In genomic region chr19:17775245-17775927, GRCh38 we compare ENCODE assay signal across 8 cellular contexts. TPM values are rescaled to one million over a fixed set of nuclear protein-coding genes. Genes with fewer than 3 reads are reported as not detected.
A peak's percentile ranks its signal among the peaks of the same experiment; 100 is the strongest.
DNase-seq lines count a peak whose midpoint lies in the region; ATAC-seq, FAIRE-seq and TF ChIP-seq lines count a peak whose summit lies in the region.

No MANE protein-coding gene starts in this region.

- H3K9me3 ChIP-seq in OCI-LY7 (ENCODE audit: low read length), result no peaks in the 10 kb centered on the region
- H3K9me3 ChIP-seq in adipocyte (ENCODE audit: control insufficient read depth, low read length), result no peaks in the 10 kb centered on the region
- H3K9me3 ChIP-seq in lung (ENCODE audit: control insufficient read depth in 2 of 2, insufficient read depth in 1 of 2, low read length in 1 of 2), result peaks cover 0 to 1% of the 10 kb centered on the region in 2 donors

- peak; percentile 77 for DNase-seq in activated effector memory CD4-positive, alpha-beta T cell treated with anti-CD3 and anti-CD28 coated beads, Interleukin-2, amount 50 U/mL, for 16 hours
- DNase-seq in activated effector memory CD4-positive, alpha-beta T cell treated with Interleukin-2 at 50 U/mL for 16 hours, result no peak
- DNase-seq in OCI-LY7 (ENCODE audit: low spot score) (peak; percentile 49), adipocyte (ENCODE audit: low read depth) (peak; percentile 57), lung (ENCODE audit: low spot score) (no peak), RCC 7860 (ENCODE audit: low spot score) (no peak), NCI-H1092 (lab: John Stamatoyannopoulos, UW) (no peak), GM12892 (ENCODE audit: insufficient read length) (no peak)

- intact Hi-C loops in OCI-LY7 (cut with micrococcal nuclease; ENCODE audit: unreplicated experiment), result no loop called here

- POLR2A ChIA-PET in OCI-LY7 (lab: Charles Lee), result no interaction called here

- CTCF ChIA-PET in OCI-LY7 (lab: Charles Lee; ENCODE audit: unreplicated experiment), result interaction anchor here (0.8 to 1.4 kb wide), 2 partner anchors 12 to 157 kb away, joined by 3 to 4 read pairs; partner anchors contain the start of gene CCDC124

- TF ChIP-seq CTCF in OCI-LY7 (conservative IDR thresholded peaks at IDR 0.05; ENCODE audit: low read length) (peak; percentile 92), lung (IDR thresholded peaks at IDR 0.05; ENCODE audit: control extremely low read depth, extremely low read depth) (peak; percentile 9)

- TSS peak; percentile 57 for BruUV-seq in OCI-LY7 (replicated peaks; lab: Mats Ljungman, UMichigan)

- no peak for ATAC-seq in lung (ENCODE audit: insufficient read depth, low FRiP score)

- H3K36me3 ChIP-seq in OCI-LY7 (ENCODE audit: insufficient read depth, low read length), result peaks cover 83% of the 10 kb centered on the region
- H3K36me3 ChIP-seq in adipocyte (ENCODE audit: control insufficient read depth, insufficient read depth, low read length, severe bottlenecking), result no peaks in the 10 kb centered on the region
- peaks cover 0 to 1% of the 10 kb centered on the region in 2 donors for H3K36me3 ChIP-seq in lung (ENCODE audit: control insufficient read depth in 2 of 2, insufficient read depth in 2 of 2, low read length in 2 of 2)

- H3K27me3 ChIP-seq in adipocyte (replicated peaks; ENCODE audit: control insufficient read depth, insufficient read depth, low read length) (no peaks in the 10 kb centered on the region), lung (ENCODE audit: control insufficient read depth, insufficient read depth) (no peaks in the 10 kb centered on the region)

- peak overlapping the region; percentile 61 for H3K9ac ChIP-seq in adipocyte (ENCODE audit: low read length)

- FAIRE-seq in RCC 7860 (lab: Jason Lieb, UNC) (no peak), GM12892 (lab: Jason Lieb, UNC) (no peak)

- H3K27ac ChIP-seq in OCI-LY7 (ENCODE audit: low read depth, low read length, poor library complexity, severe bottlenecking), result no peak overlapping the region
- H3K27ac ChIP-seq in lung (ENCODE audit: low read depth in 1 of 2, low read length in 1 of 2), result no peak overlapping the region

- peaks cover 12% of the 10 kb centered on the region for H3K4me1 ChIP-seq in OCI-LY7 (ENCODE audit: insufficient read depth, low read length, poor library complexity, severe bottlenecking)
- peaks cover 35% of the 10 kb centered on the region for H3K4me1 ChIP-seq in adipocyte (ENCODE audit: control insufficient read depth, insufficient read depth, low read length)
- peaks cover 0 to 2% of the 10 kb centered on the region in 2 donors for H3K4me1 ChIP-seq in lung (ENCODE audit: control insufficient read depth in 2 of 2, insufficient read depth in 2 of 2, low read length in 2 of 2)

- WGBS in lung, 2 donors, result 71 to 82% methylated on average over 16 of the region's 16 CpGs

- no peaks in the 10 kb centered on the region for H3K79me2 ChIP-seq in OCI-LY7 (ENCODE audit: insufficient read depth, low read depth, low read length)

- TF ChIP-seq POLR2A in GM12892 (IDR thresholded peaks at IDR 0.05; ENCODE audit: low read depth, low read length), result no peak

- no peak overlapping the region for H3K4me2 ChIP-seq in OCI-LY7 (ENCODE audit: low read length)

- H3K9me2 ChIP-seq in OCI-LY7 (ENCODE audit: insufficient read depth, low read length), result no peaks in the 10 kb centered on the region

- H3K4me3 ChIP-seq in OCI-LY7 (ENCODE audit: low read depth, low read length, poor library complexity, severe bottlenecking) (no peak overlapping the region), adipocyte (ENCODE audit: low read length) (no peak overlapping the region), lung (no peak overlapping the region)

- H2AFZ ChIP-seq in OCI-LY7 (ENCODE audit: low read length), result no peak overlapping the region

- no peaks in the 10 kb centered on the region for H4K20me1 ChIP-seq in OCI-LY7 (ENCODE audit: insufficient read depth, low read length)

RNA-seq across cellular contexts. Expression of gene B3GNT3, which starts 19.6 kb away (rescaled TPM):
- not detected in 2 replicates for total RNA-seq in OCI-LY7 (2014; rRNA removed; shearing (Covaris generic))
- total RNA-seq in OCI-LY7 (2022) (not detected in 2 replicates), lung (1 to 10 TPM in 1 of 2 donors, under 1 TPM in 1; 1.00 to 2.0 TPM)
- 1 to 10 TPM; 2.0 to 3.0 TPM for polyA plus RNA-seq in lung
- not detected for polyA plus RNA-seq in GM12892 (2012; ENCODE audit: missing spikeins)

RNA-seq across cellular contexts. Expression of gene FCHO1, which starts 24.1 kb away (rescaled TPM):
- total RNA-seq in OCI-LY7 (2014; rRNA removed; shearing (Covaris generic)), result 80.6 and 85.6 TPM in 2 replicates
- total RNA-seq in OCI-LY7 (2022) (107 and 115 TPM in 2 replicates), lung (1 to 10 TPM; 6.1 to 9.4 TPM)
- 10 to 100 TPM in 1 of 2 donors, 1 to 10 TPM in 1; 3.2 to 10.4 TPM for polyA plus RNA-seq in lung
- polyA plus RNA-seq in GM12892 (2012; ENCODE audit: missing spikeins), result 19.9 TPM

RNA-seq across cellular contexts. Expression of gene INSL3, which starts 45.9 kb away (rescaled TPM):
- 0.25 TPM in 1 of 2 replicates, not detected in the other for total RNA-seq in OCI-LY7 (2014; rRNA removed; shearing (Covaris generic))
- 0.38 TPM in 1 of 2 replicates, not detected in the other for total RNA-seq in OCI-LY7 (2022)
- not detected for total RNA-seq in lung
- 1 to 10 TPM in 1 of 2 donors, not detected in 1; 1.5 TPM for polyA plus RNA-seq in lung
- polyA plus RNA-seq in GM12892 (2012; ENCODE audit: missing spikeins), result 0.40 TPM

RNA-seq across cellular contexts. Expression of gene MAP1S, which starts 56.1 kb away (rescaled TPM):
- total RNA-seq in OCI-LY7 (2014; rRNA removed; shearing (Covaris generic)), result 11.5 and 31.6 TPM in 2 replicates
- total RNA-seq in OCI-LY7 (2022) (53.1 and 61.1 TPM in 2 replicates), lung (10 to 100 TPM; 36.3 to 71.1 TPM)
- 10 to 100 TPM; 32.1 to 40.6 TPM for polyA plus RNA-seq in lung
- 16.0 TPM for polyA plus RNA-seq in GM12892 (2012; ENCODE audit: missing spikeins)

Comparison
In these comparisons a context has a peak if more than half of its experiments do, and no peak if none do; other contexts are left out.
1. DNase-seq: peak in activated effector memory CD4-positive, alpha-beta T cell treated with anti-CD3 and anti-CD28 coated beads, Interleukin-2, amount 50 U/mL, for 16 hours (single experiment), OCI-LY7 (single experiment) and adipocyte (single experiment); none in activated effector memory CD4-positive, alpha-beta T cell treated with Interleukin-2 at 50 U/mL for 16 hours (single experiment), lung (single experiment), RCC 7860 (single experiment), NCI-H1092 (single experiment) and GM12892 (single experiment).
2. RNA of gene FCHO1, which starts 24.1 kb away (total RNA-seq): 80.6 to 115 TPM in OCI-LY7; 6.1 to 9.4 TPM in lung; every median in the first group is over 4 times any median in the second.